21 cellular contexts compared by ENCODE assay signal in genomic region chr11:81033779-81034550, GRCh38.
"Had no signal": no experiment of that assay in that cellular context is flagged by ENCODE, and none has a peak within 500 bp of the region (broad histone marks: within the 10 kb centered on the region; RNA-seq: fewer than 3 reads in every experiment).

No MANE protein-coding gene starts in this region.

- H3K27ac ChIP-seq: adrenal gland, colonic mucosa, esophagus squamous epithelium, psoas muscle, sigmoid colon, spleen, upper lobe of left lung, VCaP had no signal

- H3K36me3 ChIP-seq: adrenal gland, colonic mucosa, esophagus squamous epithelium, sigmoid colon, spleen, upper lobe of left lung had no signal

- DNase-seq: activated CD4-positive, alpha-beta memory T cell treated with anti-CD3 and anti-CD28 coated beads for 36 hours; activated CD4-positive, alpha-beta T cell treated with anti-CD3 and anti-CD28 coated beads for 36 hours; activated CD8-positive, alpha-beta memory T cell treated with anti-CD3 and anti-CD28 coated beads, Interleukin-2, amount 10 ng/mL, durations not matched to agents 7 days and 5 days; activated effector memory CD4-positive, alpha-beta T cell treated with Interleukin-2 at 50 U/mL for 16 hours; activated T-cell treated with anti-CD3 and anti-CD28 coated beads, Interleukin-2, amount 50 U/mL, for 24 hours; adrenal gland; central memory CD4-positive, alpha-beta T cell; colonic mucosa; effector CD4-positive, alpha-beta T cell; esophagus squamous epithelium; foreskin fibroblast; hypothalamus; kidney glomerular epithelial cell; occipital lobe; psoas muscle; sigmoid colon; spleen; stimulated activated naive CD8-positive, alpha-beta T cell treated with anti-CD3 and anti-CD28 coated beads, Interleukin-15, amount 100 ng/mL, for 72 hours; T-helper 1 cell; upper lobe of left lung had no signal

- H3K9me3 ChIP-seq: colonic mucosa, psoas muscle had no signal

- ATAC-seq: activated CD4-positive, alpha-beta T cell treated with anti-CD3 and anti-CD28 coated beads for 36 hours; activated CD8-positive, alpha-beta memory T cell treated with anti-CD3 and anti-CD28 coated beads, Interleukin-2, amount 10 ng/mL, durations not matched to agents 7 days and 5 days; psoas muscle; stimulated activated naive CD8-positive, alpha-beta T cell treated with anti-CD3 and anti-CD28 coated beads, Interleukin-15, amount 100 ng/mL, for 72 hours had no signal

- H3K4me1 ChIP-seq: adrenal gland, colonic mucosa, esophagus squamous epithelium, psoas muscle, sigmoid colon, spleen, upper lobe of left lung had no signal

- H3K4me3 ChIP-seq: adrenal gland, colonic mucosa, esophagus squamous epithelium, psoas muscle, sigmoid colon, spleen, upper lobe of left lung had no signal

- H3K27me3 ChIP-seq: adrenal gland, colonic mucosa, esophagus squamous epithelium, sigmoid colon, spleen, upper lobe of left lung had no signal
